ENCODE assay signal across 8 cellular contexts in the genomic region with DNA sequence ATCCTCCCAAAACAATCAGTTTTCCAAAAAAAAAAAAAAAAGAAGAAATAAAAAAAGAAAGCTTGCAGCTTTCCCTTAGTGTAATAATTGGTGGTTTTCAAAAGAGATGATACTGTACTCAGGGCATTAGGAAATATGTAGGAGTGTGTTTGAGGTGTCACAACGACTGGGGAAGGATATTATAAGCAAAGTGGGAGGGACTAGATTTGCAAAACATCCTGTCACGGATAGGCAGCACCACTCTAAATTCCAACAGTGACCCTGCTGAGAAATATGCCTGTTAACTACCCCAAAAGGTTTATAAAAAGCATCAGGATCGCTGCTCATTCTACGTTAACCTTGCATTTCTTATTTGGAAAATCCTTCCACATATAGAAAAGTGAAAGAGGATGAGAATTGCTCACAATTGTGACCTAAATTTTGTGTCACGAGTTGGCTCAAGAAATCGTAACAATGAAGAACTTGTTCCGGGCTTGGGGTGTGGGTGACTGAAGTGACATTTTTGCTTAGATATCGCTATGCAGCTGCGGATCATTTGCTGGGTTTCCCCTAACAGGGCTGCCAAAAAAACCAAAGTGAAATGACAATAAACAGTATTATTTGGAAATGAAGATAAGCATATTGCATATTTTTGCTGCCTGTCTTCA. TPM values are rescaled to one million over a fixed set of nuclear protein-coding genes. Genes with fewer than 3 reads are reported as not detected.
DNase-seq lines count a peak whose midpoint lies in the region; ATAC-seq and TF ChIP-seq lines count a peak whose summit lies in the region.

No MANE protein-coding gene starts in this region.

- H2AK5ac ChIP-seq in H9 (ENCODE audit: insufficient read length, low read length) = no peak overlapping the region

- H3K27me3 ChIP-seq in H9 (ENCODE audit: insufficient read depth, low read length) (no peaks in the 10 kb centered on the region), smooth muscle cell (ENCODE audit: low read depth) (no peaks in the 10 kb centered on the region)

- H3K4me1 ChIP-seq in H9 (ENCODE audit: insufficient read depth, low read length) (peaks cover 4% of the 10 kb centered on the region; the same call in 1 of the 2 replicates), smooth muscle cell (ENCODE audit: low read depth) (peaks cover 28% of the 10 kb centered on the region)

- no peaks in the 10 kb centered on the region for H4K20me1 ChIP-seq in H9 (ENCODE audit: control insufficient read depth, insufficient read depth, insufficient read length)
- peaks cover 95% of the 10 kb centered on the region for H4K20me1 ChIP-seq in smooth muscle cell (ENCODE audit: low read depth)

- H3K14ac ChIP-seq in H9 (ENCODE audit: insufficient read depth, low read length) = no peak overlapping the region

- H3K4me2 ChIP-seq in H9 (ENCODE audit: insufficient read depth, insufficient read length, low read length) = no peak overlapping the region
- H3K4me2 ChIP-seq in smooth muscle cell = no peak overlapping the region

- H3K56ac ChIP-seq in H9 (ENCODE audit: insufficient read length, low read depth, low read length) = no peak overlapping the region

- no peak overlapping the region for H2BK20ac ChIP-seq in H9 (ENCODE audit: low read depth, low read length, poor library complexity, severe bottlenecking)

- no peak overlapping the region for H3T11ph ChIP-seq in H9 (ENCODE audit: low read length)

- no peak overlapping the region for H4K5ac ChIP-seq in H9 (ENCODE audit: insufficient read length, low read depth, low read length)

- H3K79me2 ChIP-seq in H9 (ENCODE audit: insufficient read depth, low read length) = peaks cover 17% of the 10 kb centered on the region; the same call in 1 of the 2 replicates
- H3K79me2 ChIP-seq in smooth muscle cell (ENCODE audit: low read depth) = peaks cover 74% of the 10 kb centered on the region

- no peaks in the 10 kb centered on the region for H3K9me3 ChIP-seq in H9 (ENCODE audit: control insufficient read depth, low read depth, low read length)
- no peaks in the 10 kb centered on the region for H3K9me3 ChIP-seq in smooth muscle cell (replicated peaks; ENCODE audit: low read depth)

- H4K91ac ChIP-seq in H9 (ENCODE audit: insufficient read length, low read depth, low read length) = no peak overlapping the region

- no CpG with 5 or more reads among the region's 9 CpGs for WGBS in H9 (ENCODE audit: extremely low coverage, insufficient read length, low lambda C conversion rate)
- WGBS in smooth muscle cell (ENCODE audit: low lambda C conversion rate) = 80% methylated on average over 9 of the region's 9 CpGs

- CTCF ChIA-PET in WTC11 (lab: Charles Lee) = interaction anchor here (0.6 to 5.8 kb wide), 3 partner anchors 64 to 72 kb away, joined by 3 to 45 read pairs (median 5); no protein-coding TSS in a partner anchor

- H3F3A ChIP-seq in smooth muscle cell (ENCODE audit: low read depth) = peaks cover 11% of the 10 kb centered on the region

- peak overlapping the region in 1 of 3 experiments; percentile 75; a peak in 2 of 7 replicates for H3K27ac Mint-ChIP-seq in H9
- H3K27ac Mint-ChIP-seq in WTC11 = peak overlapping the region; percentile 39

- H4K8ac ChIP-seq in H9 (replicated peaks; ENCODE audit: insufficient read length, low read depth, low read length) = no peak overlapping the region

- DNase-seq in H9 (no peak), WTC11 (ENCODE audit: low spot score) (no peak), foreskin melanocyte (peak; percentile 54), smooth muscle cell (lab: John Stamatoyannopoulos, UW; ENCODE audit: unreplicated experiment) (no peak), NCI-H2081 (lab: John Stamatoyannopoulos, UW) (no peak), NCI-H1694 treated with DMSO at 0.1 percent for 48 hours (lab: John Stamatoyannopoulos, UW) (no peak)

- H3K36me3 Mint-ChIP-seq in H9 (ENCODE audit: insufficient read depth in 1 of 3, low read depth in 3 of 3) = peaks cover 20 to 41% (median 33%) of the 10 kb centered on the region in 3 experiments; a peak in 6 of 7 replicates
- H3K36me3 Mint-ChIP-seq in WTC11 = peaks cover 26% of the 10 kb centered on the region

- H3K23me2 ChIP-seq in H9 (ENCODE audit: insufficient read length, low read depth, low read length, poor library complexity, severe bottlenecking) = no peaks in the 10 kb centered on the region

- H3K4me1 Mint-ChIP-seq in H9 (peaks cover 32 to 34% of the 10 kb centered on the region in 2 experiments), WTC11 (peaks cover 39% of the 10 kb centered on the region)

- POLR2A ChIA-PET in WTC11 (lab: Charles Lee) = interaction anchor here (0.6 kb wide), 1 partner anchor 721 kb away, joined by 3 read pairs; no protein-coding TSS in a partner anchor

- no peak overlapping the region for H3K4me3 ChIP-seq in smooth muscle cell

- H3K27me3 Mint-ChIP-seq in H9 (ENCODE audit: low read depth) (no peaks in the 10 kb centered on the region), WTC11 (ENCODE audit: low read depth) (no peaks in the 10 kb centered on the region)

- H2BK5ac ChIP-seq in H9 (ENCODE audit: insufficient read length, low read length) = no peak overlapping the region

- H3K9me3 Mint-ChIP-seq in H9 (no peaks in the 10 kb centered on the region), WTC11 (no peaks in the 10 kb centered on the region)

- H3K9ac ChIP-seq in H9 (ENCODE audit: extremely low read depth, insufficient read length, low read length) = peak overlapping the region; percentile 13
- no peak overlapping the region for H3K9ac ChIP-seq in smooth muscle cell (ENCODE audit: low read depth)

- ATAC-seq in WTC11 = no peak
- ATAC-seq in HG03108 (IDR thresholded peaks at IDR 0.05; ENCODE audit: unreplicated experiment) = no peak
- no peak for ATAC-seq in HG02610 (IDR thresholded peaks at IDR 0.05; ENCODE audit: unreplicated experiment)

- peaks cover 3% of the 10 kb centered on the region for H3K36me3 ChIP-seq in smooth muscle cell (ENCODE audit: low read depth)

- H3K79me1 ChIP-seq in H9 (ENCODE audit: insufficient read depth, low read depth, low read length, poor library complexity, severe bottlenecking) = peaks cover 11% of the 10 kb centered on the region

- H2AFZ ChIP-seq in H9 (ENCODE audit: low read length) (no peak overlapping the region), smooth muscle cell (ENCODE audit: low read depth) (no peak overlapping the region)

- no peak overlapping the region for H3K18ac ChIP-seq in H9 (ENCODE audit: insufficient read length, low read depth, low read length)

- H2BK120ac ChIP-seq in H9 (ENCODE audit: low read depth, low read length, poor library complexity, severe bottlenecking) = no peak overlapping the region

- H2BK12ac ChIP-seq in H9 (ENCODE audit: insufficient read length, low read depth, low read length) = no peak overlapping the region

- no peak overlapping the region for H2BK15ac ChIP-seq in H9 (ENCODE audit: low read depth, low read length)

- TF ChIP-seq CTCF in H9 (conservative IDR thresholded peaks at IDR 0.05) = no peak
- no peak for TF ChIP-seq CTCF in WTC11 (IDR thresholded peaks at IDR 0.05)
- TF ChIP-seq CTCF in smooth muscle cell (IDR thresholded peaks at IDR 0.05; ENCODE audit: borderline replicate concordance, insufficient read depth, poor library complexity, severe bottlenecking) = no peak

- no peak overlapping the region for H3K4me3 Mint-ChIP-seq in H9
- H3K4me3 Mint-ChIP-seq in WTC11 = no peak overlapping the region

- no peak overlapping the region for H3K23ac ChIP-seq in H9 (ENCODE audit: insufficient read length, low read depth, low read length)

- no peak overlapping the region for H3K27ac ChIP-seq in H9 (ENCODE audit: insufficient read length, low read depth, low read length)
- peak overlapping the region; percentile 82 for H3K27ac ChIP-seq in smooth muscle cell (ENCODE audit: low read depth)

- H3K4ac ChIP-seq in H9 (ENCODE audit: low read depth, low read length) = no peak overlapping the region

TF ChIP-seq in WTC11, 78 proteins besides CTCF, POLR2A, EP300 and RAD21 (continues in another document):
- TF ChIP-seq NR3C1 (CRISPR knock-in tag; conservative IDR thresholded peaks at IDR 0.05; ENCODE audit: low read depth) (no peak), MXD4 (CRISPR knock-in tag; IDR thresholded peaks at IDR 0.05; ENCODE audit: borderline replicate concordance) (no peak), IRF2 (CRISPR knock-in tag; IDR thresholded peaks at IDR 0.05; ENCODE audit: borderline replicate concordance, low read depth) (no peak)
- TF ChIP-seq, protein P1, sequence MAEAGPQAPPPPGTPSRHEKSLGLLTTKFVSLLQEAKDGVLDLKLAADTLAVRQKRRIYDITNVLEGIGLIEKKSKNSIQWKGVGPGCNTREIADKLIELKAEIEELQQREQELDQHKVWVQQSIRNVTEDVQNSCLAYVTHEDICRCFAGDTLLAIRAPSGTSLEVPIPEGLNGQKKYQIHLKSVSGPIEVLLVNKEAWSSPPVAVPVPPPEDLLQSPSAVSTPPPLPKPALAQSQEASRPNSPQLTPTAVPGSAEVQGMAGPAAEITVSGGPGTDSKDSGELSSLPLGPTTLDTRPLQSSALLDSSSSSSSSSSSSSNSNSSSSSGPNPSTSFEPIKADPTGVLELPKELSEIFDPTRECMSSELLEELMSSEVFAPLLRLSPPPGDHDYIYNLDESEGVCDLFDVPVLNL (CRISPR knock-in tag; IDR thresholded peaks at IDR 0.05; ENCODE audit: borderline replicate concordance, low read depth) = no peak
- TF ChIP-seq, protein P2, sequence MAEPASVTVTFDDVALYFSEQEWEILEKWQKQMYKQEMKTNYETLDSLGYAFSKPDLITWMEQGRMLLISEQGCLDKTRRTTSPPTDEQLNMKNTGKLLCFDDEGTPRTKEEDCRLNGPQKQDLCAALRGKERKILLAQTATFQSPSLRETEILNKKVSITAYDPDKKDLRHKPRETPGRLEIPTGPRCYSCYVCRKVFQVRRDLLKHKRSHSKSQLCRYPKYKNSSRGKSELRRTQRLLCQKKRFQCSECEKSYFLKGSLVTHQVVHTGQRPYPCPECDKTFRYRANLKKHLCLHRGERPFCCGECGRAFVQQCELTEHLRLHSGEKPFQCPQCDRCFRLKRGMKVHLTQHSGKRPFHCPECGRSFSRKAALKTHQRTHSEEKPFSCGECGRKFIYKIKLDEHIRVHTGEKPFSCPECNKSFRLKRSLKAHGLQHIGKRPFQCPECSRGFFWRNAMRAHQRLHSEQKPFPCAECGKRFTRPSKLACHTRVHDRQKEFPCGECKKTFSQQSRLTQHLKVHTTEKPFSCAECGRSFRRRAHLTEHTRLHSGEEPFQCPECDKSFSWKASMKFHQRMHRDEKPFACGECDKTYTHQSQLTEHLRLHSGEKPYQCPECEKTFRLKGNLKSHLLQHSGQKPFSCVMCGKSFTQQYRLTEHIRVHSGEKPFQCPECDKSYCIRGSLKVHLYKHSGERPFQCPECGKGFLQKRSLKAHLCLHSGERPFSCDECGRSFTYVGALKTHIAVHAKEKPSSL (CRISPR knock-in tag; conservative IDR thresholded peaks at IDR 0.05) = no peak

RNA-seq across cellular contexts. Expression of gene N4BP1, which starts 51.6 kb away (rescaled TPM):
- total RNA-seq in H9 (2021) (34.2 and 36.5 TPM in 2 replicates), WTC11 (2021) (25.6 to 33.5 TPM (median 29.3 TPM) in 3 replicates), smooth muscle cell (35.2 and 48.7 TPM in 2 replicates)
- 20.7 and 23.8 TPM in 2 replicates for polyA plus RNA-seq in smooth muscle cell
